ENCODE assay signal across 9 cellular contexts in genomic region chr7:818031-818699, GRCh38. TPM values are rescaled to one million over a fixed set of nuclear protein-coding genes. Genes with fewer than 3 reads are reported as not detected.
DNase-seq lines count a peak whose midpoint lies in the region; ATAC-seq, FAIRE-seq and TF ChIP-seq lines count a peak whose summit lies in the region.
"Had no signal": no experiment of that assay in that cellular context is flagged by ENCODE, and none has a peak within 500 bp of the region (broad histone marks: within the 10 kb centered on the region; RNA-seq: fewer than 3 reads in every experiment).

No MANE protein-coding gene starts in this region.

- H3K9me3 Mint-ChIP-seq in stimulated activated memory B cell treated with anti-CD40 and anti-IgM and Interleukin-4, amounts not matched to agents 10 μg/mL and 1 μg/mL and 100 μg/mL, for 72 hours = no peaks in the 10 kb centered on the region

- H3K9ac ChIP-seq in SK-N-MC (ENCODE audit: insufficient read length) = no peak overlapping the region

- DNase-seq in AG04450 (ENCODE audit: low read depth, low spot score) = no peak
- no peak for DNase-seq in GM12892 (ENCODE audit: insufficient read length)
- no peak for DNase-seq in SK-N-MC (ENCODE audit: low read depth, low spot score)
- peak; percentile 80 for DNase-seq in fibroblast of gingiva (ENCODE audit: low read depth)
- DNase-seq in NCI-H1048 (lab: John Stamatoyannopoulos, UW) = no peak
- no peak for DNase-seq in NCI-H146 (lab: John Stamatoyannopoulos, UW)

- H3K9me3 ChIP-seq in AG04450 (ENCODE audit: control insufficient read depth, insufficient read depth, low read length) = peaks cover 12% of the 10 kb centered on the region
- H3K9me3 ChIP-seq in SK-N-MC (ENCODE audit: low read depth, low read length) = no peaks in the 10 kb centered on the region

- no peak for ATAC-seq in stimulated activated memory B cell treated with anti-CD40 and anti-IgM and Interleukin-4, amounts not matched to agents 10 μg/mL and 1 μg/mL and 100 μg/mL, for 72 hours
- ATAC-seq in activated CD4-positive, CD25-positive, alpha-beta regulatory T cell treated with anti-CD3 and anti-CD28 coated beads, Interleukin-2, amount 50 U/mL, for 24 hours = no peak

- H3K27ac ChIP-seq in AG04450 (ENCODE audit: low read depth, low read length) = no peak overlapping the region
- no peak overlapping the region for H3K27ac ChIP-seq in SK-N-MC
- H3K27ac ChIP-seq: HL-60 had no signal

- no peaks in the 10 kb centered on the region for H3K27me3 Mint-ChIP-seq in stimulated activated memory B cell treated with anti-CD40 and anti-IgM and Interleukin-4, amounts not matched to agents 10 μg/mL and 1 μg/mL and 100 μg/mL, for 72 hours

- peak overlapping the region; percentile 92 for H3K4me3 Mint-ChIP-seq in stimulated activated memory B cell treated with anti-CD40 and anti-IgM and Interleukin-4, amounts not matched to agents 10 μg/mL and 1 μg/mL and 100 μg/mL, for 72 hours

- POLR2A ChIA-PET in AG04450 (lab: Yijun Ruan, JAX) = no interaction called here

- H3K36me3 ChIP-seq in SK-N-MC (ENCODE audit: insufficient read depth, low read length) = no peaks in the 10 kb centered on the region; the same call in 1 of the 2 replicates

- peak; percentile 72 for FAIRE-seq in GM12892 (lab: Jason Lieb, UNC)

- no peak overlapping the region for H3K4me3 ChIP-seq in AG04450 (ENCODE audit: low read depth, low read length)
- H3K4me3 ChIP-seq in SK-N-MC = peak overlapping the region; percentile 84

- H3K27ac Mint-ChIP-seq in stimulated activated memory B cell treated with anti-CD40 and anti-IgM and Interleukin-4, amounts not matched to agents 10 μg/mL and 1 μg/mL and 100 μg/mL, for 72 hours = peak overlapping the region; percentile 83

- H3K36me3 Mint-ChIP-seq in stimulated activated memory B cell treated with anti-CD40 and anti-IgM and Interleukin-4, amounts not matched to agents 10 μg/mL and 1 μg/mL and 100 μg/mL, for 72 hours = peaks cover 17% of the 10 kb centered on the region

- CTCF ChIA-PET in AG04450 (lab: Charles Lee) = interaction anchor here (0.8 to 2.1 kb wide), 2 partner anchors 10 to 55 kb away, joined by 3 to 6 read pairs; no protein-coding TSS in a partner anchor

- TF ChIP-seq POLR2A in GM12892 (IDR thresholded peaks at IDR 0.05; ENCODE audit: low read depth, low read length) = no peak

- TF ChIP-seq CTCF in AG04450 (IDR thresholded peaks at IDR 0.05; ENCODE audit: low read depth, low read length) = peak; percentile 31

- no peaks in the 10 kb centered on the region for H3K27me3 ChIP-seq in AG04450 (ENCODE audit: control insufficient read depth, insufficient read depth, low read length)

- H3K4me1 Mint-ChIP-seq in stimulated activated memory B cell treated with anti-CD40 and anti-IgM and Interleukin-4, amounts not matched to agents 10 μg/mL and 1 μg/mL and 100 μg/mL, for 72 hours = peaks cover 78% of the 10 kb centered on the region

RNA-seq across cellular contexts. Expression of gene SUN1, which starts 14.1 kb away (rescaled TPM):
- polyA plus RNA-seq in AG04450 (2011; rRNA removed) = 140 and 159 TPM in 2 replicates
- 136 and 191 TPM in 2 replicates for polyA minus RNA-seq in AG04450 (2011; rRNA and poly(A)+ RNA removed)
- 57.6 TPM for polyA plus RNA-seq in GM12892 (2012; ENCODE audit: missing spikeins)

RNA-seq across cellular contexts. Expression of gene GET4, which starts 58.2 kb away (rescaled TPM):
- polyA plus RNA-seq in AG04450 (2011; rRNA removed) = 13.9 and 18.5 TPM in 2 replicates
- polyA minus RNA-seq in AG04450 (2011; rRNA and poly(A)+ RNA removed) = 9.6 and 10.2 TPM in 2 replicates
- 18.8 TPM for polyA plus RNA-seq in GM12892 (2012; ENCODE audit: missing spikeins)
